Comparison of ENCODE assay signal across 16 cellular contexts in genomic region chr1:10682449-10683365, GRCh38.
DNase-seq lines count a peak whose midpoint lies in the region; ATAC-seq and TF ChIP-seq lines count a peak whose summit lies in the region.
"Had no signal": no experiment of that assay in that cellular context is flagged by ENCODE, and none has a peak within 500 bp of the region (broad histone marks: within the 10 kb centered on the region; RNA-seq: fewer than 3 reads in every experiment).

No MANE protein-coding gene starts in this region.

- H2AFZ ChIP-seq in hepatocyte = no peak overlapping the region

- 46% methylated on average over 17 of the region's 17 CpGs for WGBS in hepatocyte (ENCODE audit: low lambda C conversion rate, missing lambda C conversion rate)
- 52 to 72% methylated on average over 17 of the region's 17 CpGs for WGBS in sigmoid colon, 2 donors

- H3K27ac Mint-ChIP-seq in activated CD4-positive, alpha-beta memory T cell treated with anti-CD3 and anti-CD28 coated beads for 36 hours = no peak overlapping the region

- H3K36me3 Mint-ChIP-seq in activated CD4-positive, alpha-beta memory T cell treated with anti-CD3 and anti-CD28 coated beads for 36 hours = no peaks in the 10 kb centered on the region

- intact Hi-C loops in sigmoid colon (cut with DNase I) = loop anchor here (5.0 kb wide), 1 partner anchor 115 kb away; the partner anchor contains the start of gene CASZ1
- intact Hi-C loops in activated CD4-positive, alpha-beta memory T cell treated with anti-CD3 and anti-CD28 coated beads for 36 hours (cut with micrococcal nuclease) = no loop called here

- ATAC-seq in HG03039 (IDR thresholded peaks at IDR 0.05; ENCODE audit: unreplicated experiment) = no peak

- CTCF ChIA-PET in activated CD4-positive, alpha-beta memory T cell treated with anti-CD3 and anti-CD28 coated beads for 36 hours (lab: Charles Lee) = no interaction called here

- H3K36me3 ChIP-seq in hepatocyte (replicated peaks; ENCODE audit: insufficient read depth, low read depth) = no peaks in the 10 kb centered on the region
- H3K36me3 ChIP-seq in sigmoid colon = no peaks in the 10 kb centered on the region
- H3K36me3 ChIP-seq: tibial nerve had no signal

- H3K27me3 Mint-ChIP-seq in activated CD4-positive, alpha-beta memory T cell treated with anti-CD3 and anti-CD28 coated beads for 36 hours = no peaks in the 10 kb centered on the region

- peak in 1 of 4 donors; percentile 38 for TF ChIP-seq EP300 in sigmoid colon (IDR thresholded peaks at IDR 0.05)

- H3K27me3 ChIP-seq in hepatocyte (no peaks in the 10 kb centered on the region), sigmoid colon (no peaks in the 10 kb centered on the region)
- H3K27me3 ChIP-seq: dorsolateral prefrontal cortex, tibial nerve had no signal

- no peak overlapping the region for H3K4me3 Mint-ChIP-seq in activated CD4-positive, alpha-beta memory T cell treated with anti-CD3 and anti-CD28 coated beads for 36 hours

- H3K4me1 ChIP-seq in hepatocyte (ENCODE audit: insufficient read depth) (peaks cover 65% of the 10 kb centered on the region), sigmoid colon (peaks cover 4 to 100% (median 100%) of the 10 kb centered on the region in 4 donors)

- no peaks in the 10 kb centered on the region for H3K9me3 Mint-ChIP-seq in activated CD4-positive, alpha-beta memory T cell treated with anti-CD3 and anti-CD28 coated beads for 36 hours

- H4K20me1 ChIP-seq in hepatocyte (ENCODE audit: insufficient read depth, poor library complexity, severe bottlenecking) = peaks cover 3% of the 10 kb centered on the region

- peak; percentile 32 to 77 (median 54) for DNase-seq in NCI-H1417 (lab: John Stamatoyannopoulos, UW)
- no peak for DNase-seq in NCI-H1417 treated with DMSO at 0.1 percent for 48 hours (lab: John Stamatoyannopoulos, UW)
- DNase-seq in NCI-H524 (lab: John Stamatoyannopoulos, UW) = peak; percentile 72 to 92
- DNase-seq in hepatocyte (ENCODE audit: low spot score) = no peak
- DNase-seq in sigmoid colon = no peak
- DNase-seq in iPS-NIHi11 (ENCODE audit: low spot score) = no peak
- DNase-seq in activated CD4-positive, alpha-beta memory T cell treated with anti-CD3 and anti-CD28 coated beads for 36 hours = no peak
- DNase-seq: DMS79 treated with DMSO at 0.1 percent for 48 hours, foreskin melanocyte, GOT3, NCI-H1930, RPMI8226, T-helper 9 cell had no signal

- peaks cover 2% of the 10 kb centered on the region for H3K4me1 Mint-ChIP-seq in activated CD4-positive, alpha-beta memory T cell treated with anti-CD3 and anti-CD28 coated beads for 36 hours (ENCODE audit: low read depth)

- TF ChIP-seq CTCF in hepatocyte (IDR thresholded peaks at IDR 0.05; ENCODE audit: poor library complexity) (no peak), sigmoid colon (IDR thresholded peaks at IDR 0.05) (no peak)

- H3K9me3 ChIP-seq in hepatocyte (ENCODE audit: low read depth) (no peaks in the 10 kb centered on the region), sigmoid colon (no peaks in the 10 kb centered on the region)
- H3K9me3 ChIP-seq: tibial nerve had no signal

- H3K4me2 ChIP-seq in hepatocyte = peak overlapping the region; percentile 42

- H3K79me2 ChIP-seq in hepatocyte = peaks cover 24% of the 10 kb centered on the region

- H3K9me2 ChIP-seq in hepatocyte (replicated peaks; ENCODE audit: insufficient read depth) = no peaks in the 10 kb centered on the region

- POLR2A ChIA-PET in activated CD4-positive, alpha-beta memory T cell treated with anti-CD3 and anti-CD28 coated beads for 36 hours (lab: Charles Lee) = no interaction called here

- H3K4me3 ChIP-seq in hepatocyte (no peak overlapping the region), sigmoid colon (peak overlapping the region in 2 of 4 donors; percentile 3 to 16)
- H3K4me3 ChIP-seq: dorsolateral prefrontal cortex, tibial nerve had no signal

- TF ChIP-seq POLR2A in sigmoid colon (IDR thresholded peaks at IDR 0.05) = no peak

- H3K27ac ChIP-seq in hepatocyte (peak overlapping the region; percentile 66), sigmoid colon (peak overlapping the region; percentile 87 to 98 (median 96))
- H3K27ac ChIP-seq: tibial nerve had no signal

Comparison
In these comparisons a context has a peak if more than half of its experiments do, and no peak if none do; other contexts are left out.
1. DNase-seq: peak in NCI-H1417 (3 of 3) and NCI-H524 (2 of 2); none in NCI-H1417 treated with DMSO at 0.1 percent for 48 hours (single experiment), hepatocyte (single experiment), sigmoid colon (single experiment), iPS-NIHi11 (single experiment) and activated CD4-positive, alpha-beta memory T cell treated with anti-CD3 and anti-CD28 coated beads for 36 hours (single experiment).